ENCODE assay signal across 14 cellular contexts in the genomic region with DNA sequence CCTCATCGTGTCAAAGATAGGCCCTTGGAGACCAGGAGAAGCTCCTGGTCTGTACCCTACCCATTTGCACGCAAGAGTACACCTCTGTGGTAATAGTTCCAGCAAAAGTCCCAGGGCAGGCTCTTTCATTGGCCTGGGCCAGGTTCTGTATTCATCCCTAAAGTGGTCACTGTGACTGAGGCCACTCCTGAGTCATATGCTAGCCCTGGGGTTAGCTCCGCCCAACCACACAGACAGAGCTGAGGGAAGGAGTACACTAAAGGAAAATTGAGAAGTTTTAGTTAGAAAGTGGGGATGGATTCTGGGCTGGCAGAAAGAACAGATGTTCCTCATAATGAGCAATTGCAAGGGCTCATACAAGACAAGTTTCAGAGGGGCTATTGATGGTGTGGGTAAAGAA.
DNase-seq lines count a peak whose midpoint lies in the region; ATAC-seq, FAIRE-seq and TF ChIP-seq lines count a peak whose summit lies in the region.
"Had no signal": no experiment of that assay in that cellular context is flagged by ENCODE, and none has a peak within 500 bp of the region (broad histone marks: within the 10 kb centered on the region; RNA-seq: fewer than 3 reads in every experiment).

No MANE protein-coding gene starts in this region.

- no peak overlapping the region for H2AFZ ChIP-seq in endothelial cell of umbilical vein (ENCODE audit: low read depth, low read length)
- H2AFZ ChIP-seq: neural progenitor cell had no signal

- no peak overlapping the region for H3K4me3 ChIP-seq in endothelial cell of umbilical vein (replicated peaks in 1 of 3; ENCODE audit: insufficient read depth in 1 of 3, low read depth in 1 of 3, low read length in 3 of 3)
- H3K4me3 ChIP-seq: neural progenitor cell had no signal

- POLR2A ChIA-PET in endothelial cell of umbilical vein (lab: Charles Lee), result no interaction called here

- H3K4me1 Mint-ChIP-seq in activated T-cell treated with anti-CD3 and anti-CD28 coated beads, Interleukin-2, amount 50 U/mL, for 24 hours (ENCODE audit: low read depth), result peaks cover 67% of the 10 kb centered on the region
- H3K4me1 Mint-ChIP-seq in stimulated activated effector memory CD8-positive, alpha-beta T cell treated with anti-CD3 and anti-CD28 coated beads, Interleukin-12 subunit alpha, Interleukin-12 subunit beta, amount 100 ng/mL, for 72 hours, result peaks cover 84% of the 10 kb centered on the region

- intact Hi-C loops in endothelial cell of umbilical vein (cut with micrococcal nuclease), result no loop called here

- ATAC-seq in stimulated activated effector memory CD8-positive, alpha-beta T cell treated with anti-CD3 and anti-CD28 coated beads, Interleukin-12 subunit alpha, Interleukin-12 subunit beta, amount 100 ng/mL, for 72 hours, result peak; percentile 63
- no peak for ATAC-seq in HG03175 (IDR thresholded peaks at IDR 0.05; ENCODE audit: unreplicated experiment)
- ATAC-seq in HG03565 (IDR thresholded peaks at IDR 0.05; ENCODE audit: unreplicated experiment), result no peak

- no peak for TF ChIP-seq POLR2A in endothelial cell of umbilical vein (IDR thresholded peaks at IDR 0.05; ENCODE audit: low read depth, low read length)

- H3K4me3 Mint-ChIP-seq in activated T-cell treated with anti-CD3 and anti-CD28 coated beads, Interleukin-2, amount 50 U/mL, for 24 hours, result no peak overlapping the region
- H3K4me3 Mint-ChIP-seq in stimulated activated effector memory CD8-positive, alpha-beta T cell treated with anti-CD3 and anti-CD28 coated beads, Interleukin-12 subunit alpha, Interleukin-12 subunit beta, amount 100 ng/mL, for 72 hours, result peak overlapping the region; percentile 61
- H3K4me3 Mint-ChIP-seq: neural progenitor cell; stimulated activated naive B cell treated with anti-CD40 and anti-IgM and Interleukin-4, amounts not matched to agents 10 μg/mL and 1 μg/mL and 100 μg/mL, for 72 hours had no signal

- no peaks in the 10 kb centered on the region for H3K27me3 Mint-ChIP-seq in activated T-cell treated with anti-CD3 and anti-CD28 coated beads, Interleukin-2, amount 50 U/mL, for 24 hours
- H3K27me3 Mint-ChIP-seq: stimulated activated naive B cell treated with anti-CD40 and anti-IgM and Interleukin-4, amounts not matched to agents 10 μg/mL and 1 μg/mL and 100 μg/mL, for 72 hours had no signal

- H3K9me3 ChIP-seq in endothelial cell of umbilical vein (replicated peaks; ENCODE audit: control insufficient read depth, insufficient read depth, low read length), result no peaks in the 10 kb centered on the region

- no peak overlapping the region for H3K9ac ChIP-seq in endothelial cell of umbilical vein (replicated peaks; ENCODE audit: extremely low read depth, insufficient read depth, low read length)
- H3K9ac ChIP-seq: neural progenitor cell had no signal

- no peaks in the 10 kb centered on the region for H3K9me1 ChIP-seq in endothelial cell of umbilical vein (replicated peaks; ENCODE audit: control insufficient read depth, extremely low read depth, insufficient read depth, low read length)

- no peaks in the 10 kb centered on the region for H3K36me3 ChIP-seq in endothelial cell of umbilical vein (ENCODE audit: control insufficient read depth in 2 of 2, extremely low read depth in 1 of 2, insufficient read depth in 2 of 2, low read length in 2 of 2)
- H3K36me3 ChIP-seq: brain microvascular endothelial cell, neural progenitor cell had no signal

- peak overlapping the region; percentile 23 for H3K27ac Mint-ChIP-seq in activated T-cell treated with anti-CD3 and anti-CD28 coated beads, Interleukin-2, amount 50 U/mL, for 24 hours
- peak overlapping the region; percentile 89 for H3K27ac Mint-ChIP-seq in stimulated activated effector memory CD8-positive, alpha-beta T cell treated with anti-CD3 and anti-CD28 coated beads, Interleukin-12 subunit alpha, Interleukin-12 subunit beta, amount 100 ng/mL, for 72 hours
- H3K27ac Mint-ChIP-seq: neural progenitor cell; stimulated activated naive B cell treated with anti-CD40 and anti-IgM and Interleukin-4, amounts not matched to agents 10 μg/mL and 1 μg/mL and 100 μg/mL, for 72 hours had no signal

- H3K4me2 ChIP-seq in endothelial cell of umbilical vein (ENCODE audit: insufficient read depth, low read length), result no peak overlapping the region
- H3K4me2 ChIP-seq: neural progenitor cell had no signal

- no peaks in the 10 kb centered on the region for H3K36me3 Mint-ChIP-seq in activated T-cell treated with anti-CD3 and anti-CD28 coated beads, Interleukin-2, amount 50 U/mL, for 24 hours (ENCODE audit: low read depth)
- peaks cover 6% of the 10 kb centered on the region for H3K36me3 Mint-ChIP-seq in stimulated activated effector memory CD8-positive, alpha-beta T cell treated with anti-CD3 and anti-CD28 coated beads, Interleukin-12 subunit alpha, Interleukin-12 subunit beta, amount 100 ng/mL, for 72 hours

- no TSS peak for BruUV-seq in endothelial cell of umbilical vein (replicated peaks; lab: Mats Ljungman, UMichigan)

- TF ChIP-seq CTCF in endothelial cell of umbilical vein (IDR thresholded peaks at IDR 0.05; ENCODE audit: extremely low read depth in 1 of 2, insufficient read depth in 1 of 2, low read depth in 1 of 2, low read length in 2 of 2), result no peak

- FAIRE-seq in endothelial cell of umbilical vein (lab: Jason Lieb, UNC), result no peak
- FAIRE-seq: H1 had no signal

- peaks cover 48% of the 10 kb centered on the region for H3K4me1 ChIP-seq in endothelial cell of umbilical vein (ENCODE audit: control insufficient read depth, extremely low read depth, insufficient read depth, low read length)

- dilution Hi-C loops in endothelial cell of umbilical vein (cut with MboI; ENCODE audit: extremely low pct_ligation_motif_present, low sequenced_read_pairs), result no loop called here

- no peaks in the 10 kb centered on the region for H3K9me3 Mint-ChIP-seq in activated T-cell treated with anti-CD3 and anti-CD28 coated beads, Interleukin-2, amount 50 U/mL, for 24 hours
- no peaks in the 10 kb centered on the region for H3K9me3 Mint-ChIP-seq in stimulated activated effector memory CD8-positive, alpha-beta T cell treated with anti-CD3 and anti-CD28 coated beads, Interleukin-12 subunit alpha, Interleukin-12 subunit beta, amount 100 ng/mL, for 72 hours
- H3K9me3 Mint-ChIP-seq: neural progenitor cell; stimulated activated naive B cell treated with anti-CD40 and anti-IgM and Interleukin-4, amounts not matched to agents 10 μg/mL and 1 μg/mL and 100 μg/mL, for 72 hours had no signal

- no peaks in the 10 kb centered on the region for H3K79me2 ChIP-seq in endothelial cell of umbilical vein (ENCODE audit: control insufficient read depth, insufficient read depth, low read length)

- DNase-seq in activated T-cell treated with anti-CD3 and anti-CD28 coated beads, Interleukin-2, amount 50 U/mL, for 24 hours, result no peak
- DNase-seq in activated T-cell treated with anti-CD3 and anti-CD28 coated beads, Interleukin-2, amount 50 U/mL, for 1 hour, result no peak
- peak; percentile 11 for DNase-seq in RPMI8226
- no peak for DNase-seq in endothelial cell of umbilical vein (ENCODE audit: low read depth, low spot score)
- DNase-seq in stimulated activated effector memory CD8-positive, alpha-beta T cell treated with anti-CD3 and anti-CD28 coated beads, Interleukin-12 subunit alpha, Interleukin-12 subunit beta, amount 100 ng/mL, for 72 hours (ENCODE audit: low spot score in 2 of 2), result no peak
- DNase-seq in UCSD-AML1 (lab: John Stamatoyannopoulos, UW; ENCODE audit: unreplicated experiment), result no peak
- DNase-seq: NCI-H1092; NCI-H526; stimulated activated naive B cell treated with anti-CD40 and anti-IgM and Interleukin-4, amounts not matched to agents 10 μg/mL and 1 μg/mL and 100 μg/mL, for 72 hours had no signal

- no peaks in the 10 kb centered on the region for H4K20me1 ChIP-seq in endothelial cell of umbilical vein (replicated peaks; ENCODE audit: control insufficient read depth, extremely low read depth, insufficient read depth, low read length)

- CTCF ChIA-PET in endothelial cell of umbilical vein (lab: Charles Lee), result no interaction called here

- H3K27ac ChIP-seq in endothelial cell of umbilical vein (ENCODE audit: insufficient read depth, low read depth, low read length), result peak overlapping the region; percentile 58
- H3K27ac ChIP-seq: brain microvascular endothelial cell, neural progenitor cell had no signal

- H3K27me3 ChIP-seq in endothelial cell of umbilical vein (ENCODE audit: control insufficient read depth in 2 of 2, insufficient read depth in 2 of 2, low read length in 2 of 2), result no peaks in the 10 kb centered on the region
- H3K27me3 ChIP-seq: brain microvascular endothelial cell, neural progenitor cell had no signal

TF ChIP-seq in endothelial cell of umbilical vein, 7 proteins besides CTCF, POLR2A, EP300 and RAD21:
- no peak for TF ChIP-seq POLR2AphosphoS5 (IDR thresholded peaks at IDR 0.05; ENCODE audit: insufficient read depth, low read depth, low read length)
- no peak for TF ChIP-seq GATA2 (IDR thresholded peaks at IDR 0.05; ENCODE audit: insufficient read depth, insufficient read length, low read depth, low read length)
- TF ChIP-seq FOS (IDR thresholded peaks at IDR 0.05; ENCODE audit: borderline replicate concordance, insufficient read depth, low read length), result no peak
- TF ChIP-seq MYC (IDR thresholded peaks at IDR 0.05; ENCODE audit: low read depth, low read length), result no peak
- TF ChIP-seq, protein P1, sequence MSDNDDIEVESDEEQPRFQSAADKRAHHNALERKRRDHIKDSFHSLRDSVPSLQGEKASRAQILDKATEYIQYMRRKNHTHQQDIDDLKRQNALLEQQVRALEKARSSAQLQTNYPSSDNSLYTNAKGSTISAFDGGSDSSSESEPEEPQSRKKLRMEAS (IDR thresholded peaks at IDR 0.05; ENCODE audit: insufficient read depth, insufficient read length), result no peak
- TF ChIP-seq JUN (IDR thresholded peaks at IDR 0.05; ENCODE audit: borderline replicate concordance, insufficient read depth, insufficient read length, low read depth), result no peak
- TF ChIP-seq EZH2 (IDR thresholded peaks at IDR 0.05; ENCODE audit: borderline replicate concordance, low read depth, low read length, severe bottlenecking), result no peak
TF ChIP-seq in endothelial cell of umbilical vein: peak in this region for 0.
